ENCODE assay signal across 10 cellular contexts in the genomic region with DNA sequence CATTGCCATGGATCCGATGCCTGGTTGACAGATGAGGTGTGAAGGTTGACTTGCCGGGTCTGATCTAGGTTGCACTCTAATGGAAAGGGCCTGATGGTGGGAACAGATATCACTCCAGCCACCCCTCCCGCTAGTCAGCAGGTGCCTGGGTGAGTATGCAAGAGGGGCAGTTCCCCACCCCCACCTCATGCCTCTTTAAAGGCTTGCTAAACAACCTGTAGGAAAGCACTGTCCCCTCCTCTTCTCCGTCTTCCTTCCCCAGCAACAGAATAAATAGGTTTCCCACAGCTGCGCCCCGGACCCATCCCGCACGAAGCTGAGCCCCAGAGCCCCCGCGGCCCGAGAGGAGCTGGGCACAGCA. TPM values are rescaled to one million over a fixed set of nuclear protein-coding genes. Genes with fewer than 3 reads are reported as not detected.
DNase-seq lines count a peak whose midpoint lies in the region; ATAC-seq, FAIRE-seq and TF ChIP-seq lines count a peak whose summit lies in the region.
"Had no signal": no experiment of that assay in that cellular context is flagged by ENCODE, and none has a peak within 500 bp of the region (broad histone marks: within the 10 kb centered on the region; RNA-seq: fewer than 3 reads in every experiment).

No MANE protein-coding gene starts in this region.

- H3K27me3 ChIP-seq in heart right ventricle (peaks cover 26 to 100% (median 98%) of the 10 kb centered on the region in 7 donors), astrocyte (ENCODE audit: insufficient read depth, low read length) (peaks cover 52% of the 10 kb centered on the region)

- peaks cover 11% of the 10 kb centered on the region for H3K9me3 Mint-ChIP-seq in astrocyte (ENCODE audit: unreplicated experiment)
- H3K9me3 Mint-ChIP-seq in nephron: peaks cover 6% of the 10 kb centered on the region
- H3K9me3 Mint-ChIP-seq: activated naive CD4-positive, alpha-beta T cell treated with anti-CD3 and anti-CD28 coated beads, Interleukin-2, amount 50 U/mL, for 72 hours had no signal

- H3K27ac ChIP-seq in heart right ventricle (no peak overlapping the region), astrocyte (ENCODE audit: low read depth, low read length) (no peak overlapping the region), urinary bladder (ENCODE audit: low read depth) (no peak overlapping the region)

- H3K9ac ChIP-seq in astrocyte (ENCODE audit: low read length): no peak overlapping the region

- DNase-seq in heart right ventricle (no peak), cardiac septum (ENCODE audit: low spot score) (no peak), astrocyte (ENCODE audit: low read depth) (no peak), DMS53 treated with DMSO at 0.1 percent for 48 hours (lab: John Stamatoyannopoulos, UW; ENCODE audit: unreplicated experiment) (no peak), NCI-H146 (lab: John Stamatoyannopoulos, UW) (no peak)
- DNase-seq: MV-4-11 had no signal

- H3K36me3 ChIP-seq in heart right ventricle: no peaks in the 10 kb centered on the region
- H3K36me3 ChIP-seq in astrocyte (ENCODE audit: insufficient read depth, low read length): no peaks in the 10 kb centered on the region
- no peaks in the 10 kb centered on the region for H3K36me3 ChIP-seq in urinary bladder (ENCODE audit: insufficient read depth)

- no peaks in the 10 kb centered on the region for H4K20me1 ChIP-seq in astrocyte (ENCODE audit: insufficient read depth, low read length)

- peaks cover 5% of the 10 kb centered on the region for H3K4me1 Mint-ChIP-seq in astrocyte (ENCODE audit: low read depth, unreplicated experiment)
- peaks cover 19% of the 10 kb centered on the region for H3K4me1 Mint-ChIP-seq in nephron

- H3K27me3 Mint-ChIP-seq in astrocyte (ENCODE audit: low read depth, unreplicated experiment): peaks cover 77% of the 10 kb centered on the region
- peaks cover 91% of the 10 kb centered on the region for H3K27me3 Mint-ChIP-seq in nephron (ENCODE audit: low read depth)

- TF ChIP-seq CTCF in heart right ventricle (IDR thresholded peaks at IDR 0.05): no peak
- TF ChIP-seq CTCF in astrocyte (IDR thresholded peaks at IDR 0.05; ENCODE audit: insufficient read depth, low read depth, low read length): no peak
- no peak for TF ChIP-seq CTCF in nephron (IDR thresholded peaks at IDR 0.05; ENCODE audit: unreplicated experiment in 3 of 3)

- peaks cover 11 to 38% (median 31%) of the 10 kb centered on the region in 9 donors for H3K4me1 ChIP-seq in heart right ventricle
- H3K4me1 ChIP-seq in astrocyte (ENCODE audit: insufficient read depth, low read length): peaks cover 8% of the 10 kb centered on the region
- H3K4me1 ChIP-seq in urinary bladder (ENCODE audit: insufficient read depth): peaks cover 4% of the 10 kb centered on the region

- H3K4me3 ChIP-seq in heart right ventricle (peak overlapping the region; percentile 40 to 67 (median 57)), astrocyte (ENCODE audit: insufficient read depth, low read depth, low read length) (no peak overlapping the region), urinary bladder (ENCODE audit: low read depth, low read length) (peak overlapping the region; percentile 48)

- FAIRE-seq in astrocyte (lab: Jason Lieb, UNC): no peak

- H3K9me3 ChIP-seq in heart right ventricle (peaks cover 0 to 9% (median 0%) of the 10 kb centered on the region in 11 donors), astrocyte (ENCODE audit: insufficient read depth, low read depth, low read length) (peaks cover 3% of the 10 kb centered on the region)

- intact Hi-C loops in heart right ventricle (cut with DNase I) (no loop called here), cardiac septum (cut with DNase I) (no loop called here)

- 5 to 11% methylated on average over 10 to 11 of the region's 11 CpGs for WGBS in heart right ventricle, 2 donors
- 21% methylated on average over 11 of the region's 11 CpGs for WGBS in urinary bladder

- H3K27ac Mint-ChIP-seq in astrocyte (ENCODE audit: unreplicated experiment) (no peak overlapping the region), nephron (no peak overlapping the region)
- H3K27ac Mint-ChIP-seq: activated naive CD4-positive, alpha-beta T cell treated with anti-CD3 and anti-CD28 coated beads, Interleukin-2, amount 50 U/mL, for 72 hours had no signal

- ATAC-seq in heart right ventricle (no peak), GM19452 (IDR thresholded peaks at IDR 0.05; ENCODE audit: unreplicated experiment) (no peak)

- H2AFZ ChIP-seq in astrocyte (ENCODE audit: low read depth, low read length): no peak overlapping the region

- peak overlapping the region; percentile 81 for H3K4me2 ChIP-seq in astrocyte (ENCODE audit: low read length)

- H3K4me3 Mint-ChIP-seq in astrocyte (ENCODE audit: unreplicated experiment) (peak overlapping the region; percentile 83), nephron (peak overlapping the region; percentile 87 to 92 (median 88))

- H3K36me3 Mint-ChIP-seq in astrocyte (ENCODE audit: low read depth, unreplicated experiment): no peaks in the 10 kb centered on the region
- no peaks in the 10 kb centered on the region for H3K36me3 Mint-ChIP-seq in nephron (ENCODE audit: low read depth)

- no peaks in the 10 kb centered on the region for H3K79me2 ChIP-seq in astrocyte (ENCODE audit: insufficient read depth, low read length)

RNA-seq across cellular contexts. Expression of gene TMEM132E, which starts 0.7 kb away (rescaled TPM):
- total RNA-seq in heart right ventricle: under 1 TPM in 1 of 10 donors, not detected in 9; 0.04 TPM
- under 1 TPM in 1 of 2 donors, not detected in 1; 0.09 TPM for polyA plus RNA-seq in heart right ventricle
- total RNA-seq in cardiac septum: 0.43 TPM
- 0.18 and 0.26 TPM in 2 replicates for total RNA-seq in astrocyte
- total RNA-seq in urinary bladder: 3.7 TPM
- polyA plus RNA-seq in urinary bladder: 0.58 TPM
- total RNA-seq: activated naive CD4-positive, alpha-beta T cell treated with anti-CD3 and anti-CD28 coated beads, Interleukin-2, amount 50 U/mL, for 72 hours had no signal
